Comparison of ENCODE assay signal across 16 cellular contexts in the genomic region with DNA sequence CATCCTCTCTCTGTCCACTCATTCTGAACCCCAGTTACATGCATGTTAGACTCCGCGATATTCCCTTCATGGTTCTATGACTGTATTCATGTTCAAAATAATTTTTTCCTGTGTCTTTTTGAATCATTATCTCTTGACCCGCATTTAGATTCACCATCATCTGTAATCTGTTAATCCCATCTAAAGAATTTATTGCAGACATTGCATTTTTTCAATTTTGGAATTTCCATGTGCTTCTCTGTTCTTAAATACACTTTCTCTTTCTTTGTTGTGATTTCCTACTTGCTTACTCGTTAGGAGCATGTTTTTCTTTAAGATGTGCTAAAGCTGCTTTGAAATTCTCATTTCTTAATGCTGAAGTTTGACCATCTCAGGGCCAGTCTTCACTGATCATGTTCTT.
DNase-seq lines count a peak whose midpoint lies in the region; ATAC-seq, FAIRE-seq and TF ChIP-seq lines count a peak whose summit lies in the region.
"Had no signal": no experiment of that assay in that cellular context is flagged by ENCODE, and none has a peak within 500 bp of the region (broad histone marks: within the 10 kb centered on the region; RNA-seq: fewer than 3 reads in every experiment).

No MANE protein-coding gene starts in this region.

- H3K9me3 Mint-ChIP-seq in central memory CD8-positive, alpha-beta T cell: no peaks in the 10 kb centered on the region
- H3K9me3 Mint-ChIP-seq in natural killer cell: no peaks in the 10 kb centered on the region
- H3K9me3 Mint-ChIP-seq in activated T-helper 1 cell treated with anti-CD3 and anti-CD28 coated beads, Interleukin-12 subunit alpha, Interleukin-12 subunit beta, Interleukin-2, Interleukin-4 antibody, amounts not matched to agents 30 ng/mL and 10 ng/mL and 1 ng/mL, durations not matched to agents 14 hours and 24 hours and 36 hours: no peaks in the 10 kb centered on the region
- H3K9me3 Mint-ChIP-seq: CD4-positive, CD25-positive, alpha-beta regulatory T cell; H9 had no signal

- no peaks in the 10 kb centered on the region for H3K4me1 ChIP-seq in A549
- peaks cover 62% of the 10 kb centered on the region for H3K4me1 ChIP-seq in Karpas-422 (ENCODE audit: low read length)
- H3K4me1 ChIP-seq: BLaER1 treated with 17β-estradiol and CSF1 and Interleukin-3, amounts not matched to agents 10 nM and 100 nM had no signal

- H3K4me3 ChIP-seq in A549: no peak overlapping the region
- no peak overlapping the region for H3K4me3 ChIP-seq in Karpas-422 (ENCODE audit: low read length)
- H3K4me3 ChIP-seq: BLaER1 treated with 17β-estradiol and CSF1 and Interleukin-3, amounts not matched to agents 10 nM and 100 nM had no signal

- CTCF ChIA-PET in A549 (lab: Yijun Ruan, JAX): no interaction called here

- peaks cover 14% of the 10 kb centered on the region for H3K4me1 Mint-ChIP-seq in central memory CD8-positive, alpha-beta T cell
- peaks cover 18 to 22% of the 10 kb centered on the region in 2 donors for H3K4me1 Mint-ChIP-seq in natural killer cell
- H3K4me1 Mint-ChIP-seq in activated T-helper 1 cell treated with anti-CD3 and anti-CD28 coated beads, Interleukin-12 subunit alpha, Interleukin-12 subunit beta, Interleukin-2, Interleukin-4 antibody, amounts not matched to agents 30 ng/mL and 10 ng/mL and 1 ng/mL, durations not matched to agents 14 hours and 24 hours and 36 hours (ENCODE audit: low read depth): peaks cover 16% of the 10 kb centered on the region

- no peaks in the 10 kb centered on the region for H3K9me2 ChIP-seq in Karpas-422 (replicated peaks; ENCODE audit: insufficient read depth, low read length)

- H3K27ac ChIP-seq in A549: no peak overlapping the region
- H3K27ac ChIP-seq in Karpas-422 (ENCODE audit: low read length): peak overlapping the region; percentile 94
- H3K27ac ChIP-seq: BLaER1 treated with 17β-estradiol and CSF1 and Interleukin-3, amounts not matched to agents 10 nM and 100 nM had no signal

- peaks cover 9% of the 10 kb centered on the region for H3K36me3 Mint-ChIP-seq in central memory CD8-positive, alpha-beta T cell (ENCODE audit: insufficient read depth)
- peaks cover 8% of the 10 kb centered on the region for H3K36me3 Mint-ChIP-seq in natural killer cell
- H3K36me3 Mint-ChIP-seq in activated T-helper 1 cell treated with anti-CD3 and anti-CD28 coated beads, Interleukin-12 subunit alpha, Interleukin-12 subunit beta, Interleukin-2, Interleukin-4 antibody, amounts not matched to agents 30 ng/mL and 10 ng/mL and 1 ng/mL, durations not matched to agents 14 hours and 24 hours and 36 hours (ENCODE audit: low read depth): peaks cover 9% of the 10 kb centered on the region

- H3K36me3 ChIP-seq in Karpas-422 (ENCODE audit: insufficient read depth, low read length): peaks cover 25% of the 10 kb centered on the region; the same call in 1 of the 2 replicates

- 81% methylated on average over 4 of the region's 4 CpGs for WGBS in A549 (ENCODE audit: missing lambda C conversion rate)

- no peak for DNase-seq in A549 (ENCODE audit: low read depth in 1 of 2, low spot score in 1 of 2)
- DNase-seq in Karpas-422: no peak
- no peak for DNase-seq in central memory CD8-positive, alpha-beta T cell (ENCODE audit: low spot score in 2 of 2)
- no peak for DNase-seq in natural killer cell
- DNase-seq in activated T-helper 1 cell treated with anti-CD3 and anti-CD28 coated beads, Interleukin-12 subunit alpha, Interleukin-12 subunit beta, Interleukin-2, Interleukin-4 antibody, amounts not matched to agents 30 ng/mL and 10 ng/mL and 1 ng/mL, durations not matched to agents 14 hours and 24 hours and 36 hours (ENCODE audit: low spot score): no peak
- DNase-seq in NCI-H1694 (lab: John Stamatoyannopoulos, UW): no peak
- no peak for DNase-seq in GM19238 (ENCODE audit: insufficient read length, low spot score)
- DNase-seq: 8988T; ACHN; CD4-positive, CD25-positive, alpha-beta regulatory T cell; DMS53; GF-D8; H9 had no signal

- no peak overlapping the region for H3K4me3 Mint-ChIP-seq in central memory CD8-positive, alpha-beta T cell
- peak overlapping the region; percentile 67 for H3K4me3 Mint-ChIP-seq in natural killer cell
- no peak overlapping the region for H3K4me3 Mint-ChIP-seq in activated T-helper 1 cell treated with anti-CD3 and anti-CD28 coated beads, Interleukin-12 subunit alpha, Interleukin-12 subunit beta, Interleukin-2, Interleukin-4 antibody, amounts not matched to agents 30 ng/mL and 10 ng/mL and 1 ng/mL, durations not matched to agents 14 hours and 24 hours and 36 hours
- H3K4me3 Mint-ChIP-seq: CD4-positive, CD25-positive, alpha-beta regulatory T cell; H9 had no signal

- H2AFZ ChIP-seq in Karpas-422 (ENCODE audit: low read length): no peak overlapping the region

- H3K27me3 ChIP-seq in Karpas-422 (ENCODE audit: low read length): no peaks in the 10 kb centered on the region
- H3K27me3 ChIP-seq: BLaER1 treated with 17β-estradiol and CSF1 and Interleukin-3, amounts not matched to agents 10 nM and 100 nM had no signal

- TF ChIP-seq EP300 in A549 (IDR thresholded peaks at IDR 0.05): no peak

- no peaks in the 10 kb centered on the region for H3K27me3 Mint-ChIP-seq in central memory CD8-positive, alpha-beta T cell
- no peaks in the 10 kb centered on the region for H3K27me3 Mint-ChIP-seq in natural killer cell (ENCODE audit: low read depth in 2 of 2)
- no peaks in the 10 kb centered on the region for H3K27me3 Mint-ChIP-seq in activated T-helper 1 cell treated with anti-CD3 and anti-CD28 coated beads, Interleukin-12 subunit alpha, Interleukin-12 subunit beta, Interleukin-2, Interleukin-4 antibody, amounts not matched to agents 30 ng/mL and 10 ng/mL and 1 ng/mL, durations not matched to agents 14 hours and 24 hours and 36 hours (ENCODE audit: insufficient read depth)
- H3K27me3 Mint-ChIP-seq: CD4-positive, CD25-positive, alpha-beta regulatory T cell had no signal

- no peak for TF ChIP-seq CTCF in A549 (IDR thresholded peaks at IDR 0.05)
- TF ChIP-seq CTCF in natural killer cell (IDR thresholded peaks at IDR 0.05): no peak

- POLR2A ChIA-PET in A549 (lab: Yijun Ruan, JAX): no interaction called here

- H4K20me1 ChIP-seq in Karpas-422 (ENCODE audit: insufficient read depth, low read depth, low read length): no peaks in the 10 kb centered on the region

- no peak for FAIRE-seq in A549 (lab: Jason Lieb, UNC)
- FAIRE-seq: HTR-8/SVneo had no signal

- TF ChIP-seq POLR2A in A549 (IDR thresholded peaks at IDR 0.05; ENCODE audit: low read length): no peak

- H3K9ac ChIP-seq in Karpas-422 (ENCODE audit: low read length): no peak overlapping the region
- H3K9ac ChIP-seq: BLaER1 treated with 17β-estradiol and CSF1 and Interleukin-3, amounts not matched to agents 10 nM and 100 nM had no signal

- H3K4me2 ChIP-seq in A549 (no peak overlapping the region), Karpas-422 (ENCODE audit: low read depth, low read length, poor library complexity, severe bottlenecking) (no peak overlapping the region)
- H3K4me2 ChIP-seq: BLaER1 treated with 17β-estradiol and CSF1 and Interleukin-3, amounts not matched to agents 10 nM and 100 nM had no signal

- ATAC-seq in A549 (no peak), natural killer cell (no peak), HG03439 (IDR thresholded peaks at IDR 0.05; ENCODE audit: unreplicated experiment) (no peak)
- ATAC-seq in central memory CD8-positive, alpha-beta T cell (replicated peaks; ENCODE audit: extremely low read depth, poor library complexity, severe bottlenecking): no peak

- no peak for TF ChIP-seq RAD21 in A549 (conservative IDR thresholded peaks at IDR 0.05 in 1 of 2, IDR thresholded peaks at IDR 0.05 in 1 of 2)

- intact Hi-C loops in natural killer cell (cut with micrococcal nuclease): no loop called here
- intact Hi-C loops in activated T-helper 1 cell treated with anti-CD3 and anti-CD28 coated beads, Interleukin-12 subunit alpha, Interleukin-12 subunit beta, Interleukin-2, Interleukin-4 antibody, amounts not matched to agents 30 ng/mL and 10 ng/mL and 1 ng/mL, durations not matched to agents 14 hours and 24 hours and 36 hours (cut with micrococcal nuclease): no loop called here

- peaks cover 72% of the 10 kb centered on the region for H3K79me2 ChIP-seq in Karpas-422 (ENCODE audit: low read length)

- H3K27ac Mint-ChIP-seq in central memory CD8-positive, alpha-beta T cell (ENCODE audit: low read depth): peak overlapping the region; percentile 16
- H3K27ac Mint-ChIP-seq in natural killer cell: peak overlapping the region; percentile 82 to 89
- no peak overlapping the region for H3K27ac Mint-ChIP-seq in activated T-helper 1 cell treated with anti-CD3 and anti-CD28 coated beads, Interleukin-12 subunit alpha, Interleukin-12 subunit beta, Interleukin-2, Interleukin-4 antibody, amounts not matched to agents 30 ng/mL and 10 ng/mL and 1 ng/mL, durations not matched to agents 14 hours and 24 hours and 36 hours
- H3K27ac Mint-ChIP-seq: H9 had no signal

- H3K9me3 ChIP-seq in A549 (no peaks in the 10 kb centered on the region), Karpas-422 (ENCODE audit: low read length) (no peaks in the 10 kb centered on the region)
- H3K9me3 ChIP-seq: BLaER1 treated with 17β-estradiol and CSF1 and Interleukin-3, amounts not matched to agents 10 nM and 100 nM had no signal

TF ChIP-seq in A549, 52 proteins besides CTCF, POLR2A, EP300 and RAD21:
- TF ChIP-seq FOXS1 (CRISPR knock-in tag; IDR thresholded peaks at IDR 0.05) (no peak), HOXB5 (CRISPR knock-in tag; IDR thresholded peaks at IDR 0.05) (no peak), MAFK (IDR thresholded peaks at IDR 0.05; ENCODE audit: partially characterized antibody) (peak; percentile 70)
TF ChIP-seq in A549: peak in this region for 1.
